ENCODE assay signal across 11 cellular contexts in the genomic region with DNA sequence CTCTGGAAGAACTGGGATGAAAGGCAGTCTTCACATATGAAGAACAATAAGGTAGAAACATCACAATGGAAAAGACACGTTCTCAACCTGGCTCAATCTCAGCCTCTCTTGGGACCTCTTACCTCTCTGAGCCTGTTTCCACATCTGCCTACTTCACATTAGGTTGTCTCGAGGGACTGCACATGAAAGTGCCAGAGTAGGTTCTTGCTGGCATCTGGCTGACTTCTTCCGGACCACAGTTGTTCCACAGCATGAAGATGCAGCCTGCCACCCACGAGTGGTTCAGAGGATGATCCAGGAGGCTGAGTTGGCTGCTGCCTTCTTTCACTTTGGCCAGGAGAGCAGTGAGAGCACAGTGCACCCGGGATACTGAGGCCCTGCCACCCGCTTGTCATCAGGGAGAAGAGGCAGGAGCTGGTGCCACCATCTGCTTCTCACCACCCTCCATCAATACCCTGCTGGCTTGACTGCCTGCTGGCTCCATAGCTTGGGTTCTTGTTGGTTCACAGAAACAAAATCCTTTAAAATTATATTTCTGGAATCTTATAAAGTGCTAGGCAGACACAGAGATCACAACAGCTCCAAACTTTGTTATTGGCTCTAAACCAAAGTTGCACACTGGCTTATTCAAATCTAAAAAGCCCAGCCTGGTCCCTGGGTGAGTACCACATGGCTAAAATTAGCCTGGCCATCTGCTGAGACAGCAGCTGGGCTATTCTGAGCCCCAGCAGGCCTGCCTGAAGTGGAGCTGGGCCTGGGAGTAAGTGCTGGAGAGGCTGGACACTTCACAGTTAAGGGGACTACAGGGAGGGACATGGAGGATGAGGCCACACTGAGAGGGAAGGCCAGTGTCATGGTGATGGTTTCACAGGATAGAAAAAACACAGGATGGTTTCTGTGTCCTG. TPM values are rescaled to one million over a fixed set of nuclear protein-coding genes. Genes with fewer than 3 reads are reported as not detected.
A peak's percentile ranks its signal among the peaks of the same experiment; 100 is the strongest.
DNase-seq lines count a peak whose midpoint lies in the region; ATAC-seq and TF ChIP-seq lines count a peak whose summit lies in the region.
"Had no signal": no experiment of that assay in that cellular context is flagged by ENCODE, and none has a peak within 500 bp of the region (broad histone marks: within the 10 kb centered on the region; RNA-seq: fewer than 3 reads in every experiment).

No MANE protein-coding gene starts in this region.

- H3K4me1 Mint-ChIP-seq in naive B cell = peaks cover 12 to 48% (median 23%) of the 10 kb centered on the region in 3 donors
- H3K4me1 Mint-ChIP-seq: central memory CD8-positive, alpha-beta T cell had no signal

- 95% methylated on average over 4 of the region's 6 CpGs for WGBS in SK-N-SH (ENCODE audit: low lambda C conversion rate)

- H3K4me3 ChIP-seq in SK-N-SH (ENCODE audit: low read depth in 2 of 2, low read length in 1 of 2) = no peak overlapping the region
- no peak overlapping the region for H3K4me3 ChIP-seq in H7 (ENCODE audit: insufficient read depth, low read depth, low read length)
- H3K4me3 ChIP-seq: left lung had no signal

- POLR2A ChIA-PET in SK-N-SH (lab: Yijun Ruan, JAX) = no interaction called here

- ATAC-seq in GM18502 (IDR thresholded peaks at IDR 0.05; ENCODE audit: poor library complexity, unreplicated experiment) = peak; percentile 46
- peak; percentile 45 for ATAC-seq in HG02678 (IDR thresholded peaks at IDR 0.05; ENCODE audit: unreplicated experiment)
- peak; percentile 61 to 64 for ATAC-seq in naive B cell (ENCODE audit: low read depth in 2 of 2)
- no peak for ATAC-seq in HG02885 (IDR thresholded peaks at IDR 0.05; ENCODE audit: poor library complexity, unreplicated experiment)
- ATAC-seq: left lung had no signal

- H4K20me1 ChIP-seq in SK-N-SH (ENCODE audit: insufficient read depth) = no peaks in the 10 kb centered on the region

- no peaks in the 10 kb centered on the region for H3K9me3 ChIP-seq in SK-N-SH
- H3K9me3 ChIP-seq: left lung had no signal

- no peak overlapping the region for H3K9ac ChIP-seq in SK-N-SH

- DNase-seq in SK-N-SH (peak; percentile 54), naive B cell (no peak), HT-29 (ENCODE audit: low spot score) (no peak), H7 (no peak)
- no peak for DNase-seq in effector CD8-positive, alpha-beta T cell (lab: John Stamatoyannopoulos, UW)
- DNase-seq: left lung had no signal

- CTCF ChIA-PET in SK-N-SH (lab: Yijun Ruan, JAX) = interaction anchor here (0.6 to 1.6 kb wide), 3 partner anchors 9 to 230 kb away, joined by 3 to 5 read pairs (median 3); no protein-coding TSS in a partner anchor

- peak overlapping the region in 3 of 8 donors; percentile 3 to 76 (median 35) for H3K4me3 Mint-ChIP-seq in naive B cell
- H3K4me3 Mint-ChIP-seq: central memory CD8-positive, alpha-beta T cell; T-helper 1 cell treated with Interleukin-12 subunit alpha and Interleukin-12 subunit beta and Interleukin-4 antibody, amounts not matched to agents 30 μg/mL and 1 μg/mL, for 36 hours had no signal

- peaks cover 0 to 12% of the 10 kb centered on the region in 2 donors for H3K36me3 Mint-ChIP-seq in naive B cell

- TF ChIP-seq RAD21 in SK-N-SH (IDR thresholded peaks at IDR 0.05; ENCODE audit: low read length) = peak; percentile 5; the same call in 1 of the 2 replicates

- no peak for TF ChIP-seq CTCF in SK-N-SH (IDR thresholded peaks at IDR 0.05)

- H3K27me3 Mint-ChIP-seq in naive B cell = no peaks in the 10 kb centered on the region
- H3K27me3 Mint-ChIP-seq: central memory CD8-positive, alpha-beta T cell had no signal

- peaks cover 0 to 24% of the 10 kb centered on the region in 2 experiments; a peak in 1 of 4 replicates for H3K4me1 ChIP-seq in SK-N-SH (ENCODE audit: control insufficient read depth in 1 of 2, insufficient read depth in 2 of 2, low read depth in 1 of 2, low read length in 1 of 2)
- H3K4me1 ChIP-seq: left lung had no signal

- no peak overlapping the region for H3K4me2 ChIP-seq in SK-N-SH

- no peak overlapping the region for H2AFZ ChIP-seq in SK-N-SH (ENCODE audit: low read depth)

- H3K27me3 ChIP-seq in SK-N-SH (ENCODE audit: insufficient read depth) (no peaks in the 10 kb centered on the region), H7 (ENCODE audit: control insufficient read depth, insufficient read depth, low read length) (no peaks in the 10 kb centered on the region)
- H3K27me3 ChIP-seq: left lung had no signal

- no peaks in the 10 kb centered on the region for H3K9me2 ChIP-seq in SK-N-SH

- H3K27ac ChIP-seq in SK-N-SH (ENCODE audit: low read depth in 2 of 2, low read length in 1 of 2) = peak overlapping the region in 1 of 2 experiments; percentile 58; a peak in 2 of 4 replicates
- H3K27ac ChIP-seq: left lung had no signal

- no peaks in the 10 kb centered on the region for H3F3A ChIP-seq in SK-N-SH (replicated peaks; ENCODE audit: insufficient read depth)

- peaks cover 7 to 27% of the 10 kb centered on the region in 2 experiments for H3K36me3 ChIP-seq in SK-N-SH (replicated peaks in 1 of 2; ENCODE audit: control insufficient read depth in 1 of 2, insufficient read depth in 2 of 2, low read length in 1 of 2)
- peaks cover 19% of the 10 kb centered on the region for H3K36me3 ChIP-seq in H7 (replicated peaks; ENCODE audit: control insufficient read depth, insufficient read depth, low read length)

- TF ChIP-seq EP300 in SK-N-SH (IDR thresholded peaks at IDR 0.05; ENCODE audit: borderline replicate concordance in 1 of 2, low read depth in 1 of 2, low read length in 1 of 2) = peak in 1 of 2 experiments; percentile 55; a peak in 2 of 4 replicates

- no peaks in the 10 kb centered on the region for H3K79me2 ChIP-seq in SK-N-SH (ENCODE audit: insufficient read depth)

- H3K9me3 Mint-ChIP-seq in naive B cell = no peaks in the 10 kb centered on the region
- H3K9me3 Mint-ChIP-seq: central memory CD8-positive, alpha-beta T cell; T-helper 1 cell treated with Interleukin-12 subunit alpha and Interleukin-12 subunit beta and Interleukin-4 antibody, amounts not matched to agents 30 μg/mL and 1 μg/mL, for 36 hours had no signal

- H3K27ac Mint-ChIP-seq in naive B cell = peak overlapping the region; percentile 29 to 94 (median 72)
- H3K27ac Mint-ChIP-seq: T-helper 1 cell treated with Interleukin-12 subunit alpha and Interleukin-12 subunit beta and Interleukin-4 antibody, amounts not matched to agents 30 μg/mL and 1 μg/mL, for 36 hours had no signal

TF ChIP-seq in SK-N-SH, 30 proteins besides CTCF, POLR2A, EP300 and RAD21:
- TF ChIP-seq RXRA (IDR thresholded peaks at IDR 0.05; ENCODE audit: borderline replicate concordance, low read depth) (no peak), TAF1 (IDR thresholded peaks at IDR 0.05; ENCODE audit: borderline replicate concordance, low read depth, low read length) (no peak), JUND (IDR thresholded peaks at IDR 0.05) (no peak), CHD2 (IDR thresholded peaks at IDR 0.05; ENCODE audit: low read length, partially characterized antibody) (peak; percentile 40), MXI1 (IDR thresholded peaks at IDR 0.05; ENCODE audit: low read depth, low read length) (peak; percentile 69; the same call in 1 of the 2 replicates), MEF2A (IDR thresholded peaks at IDR 0.05; ENCODE audit: borderline replicate concordance, low read depth) (no peak), USF1 (IDR thresholded peaks at IDR 0.05; ENCODE audit: borderline replicate concordance, low read depth) (no peak), NRF1 (IDR thresholded peaks at IDR 0.05; ENCODE audit: low read depth, low read length) (no peak), FOXM1 (IDR thresholded peaks at IDR 0.05; ENCODE audit: low read depth) (no peak), FOXJ3 (CRISPR knock-in tag; IDR thresholded peaks at IDR 0.05) (no peak), RCOR1 (IDR thresholded peaks at IDR 0.05; ENCODE audit: low read length) (0 out of 2 replicates have a peak, but pooled peaks have one; percentile 18), TCF12 (IDR thresholded peaks at IDR 0.05) (no peak), ELF1 (IDR thresholded peaks at IDR 0.05) (no peak), YY1 (IDR thresholded peaks at IDR 0.05; ENCODE audit: low read depth) (no peak), TEAD4 (IDR thresholded peaks at IDR 0.05; ENCODE audit: borderline replicate concordance, insufficient read depth) (no peak)

RNA-seq across cellular contexts. Expression of gene LIN9, which starts 47.0 kb away (rescaled TPM):
- polyA plus RNA-seq in SK-N-SH (2012; rRNA removed) = 1.7 and 2.5 TPM in 2 replicates
- 2.6 and 2.9 TPM in 2 replicates for polyA plus RNA-seq in SK-N-SH (2012; cell fraction: cytosol; rRNA removed)
- polyA plus RNA-seq in SK-N-SH (2012; cell fraction: nucleus; rRNA removed) = 1.5 and 2.3 TPM in 2 replicates
- polyA plus RNA-seq in naive B cell (ENCODE audit: low read depth in 6 of 6) = 1 to 10 TPM; 2.7 to 7.0 (median 4.7) TPM
- total RNA-seq in HT-29 (2014; rRNA removed; shearing (Covaris generic)) = 5.5 and 7.5 TPM in 2 replicates
- 19.9 and 29.0 TPM in 2 replicates for total RNA-seq in H7 (2014; rRNA removed; shearing (Covaris generic))

RNA-seq across cellular contexts. Expression of gene PARP1, which starts 52.0 kb away (rescaled TPM):
- polyA plus RNA-seq in SK-N-SH (2012; rRNA removed) (187 and 239 TPM in 2 replicates), naive B cell (ENCODE audit: low read depth in 6 of 6) (100 to 1,000 TPM; 156 to 250 (median 234) TPM)
- polyA plus RNA-seq in SK-N-SH (2012; cell fraction: cytosol; rRNA removed) = 134 and 183 TPM in 2 replicates
- polyA plus RNA-seq in SK-N-SH (2012; cell fraction: nucleus; rRNA removed) = 167 and 228 TPM in 2 replicates
- total RNA-seq in HT-29 (2014; rRNA removed; shearing (Covaris generic)) = 140 and 163 TPM in 2 replicates
- 425 and 483 TPM in 2 replicates for total RNA-seq in H7 (2014; rRNA removed; shearing (Covaris generic))
